ENCODE assay signal across 12 cellular contexts in genomic region chr2:134504586-134505336, GRCh38.
"Had no signal": no experiment of that assay in that cellular context is flagged by ENCODE, and none has a peak within 500 bp of the region (broad histone marks: within the 10 kb centered on the region; RNA-seq: fewer than 3 reads in every experiment).

No MANE protein-coding gene starts in this region.

- DNase-seq: activated CD4-positive, alpha-beta T cell treated with anti-CD3 and anti-CD28 coated beads, Interleukin-2, amount 10 ng/mL, durations not matched to agents 7 days and 5 days; activated CD8-positive, alpha-beta memory T cell treated with anti-CD3 and anti-CD28 coated beads for 24 hours; activated gamma-delta T cell treated with Interleukin-2 at 50 U/mL for 16 hours; activated naive CD8-positive, alpha-beta T cell treated with anti-CD3 and anti-CD28 coated beads, Interleukin-2, amount 10 ng/mL, durations not matched to agents 7 days and 5 days; dermis blood vessel endothelial cell; effector memory CD8-positive, alpha-beta T cell; hippocampal formation; kidney; stimulated activated naive CD8-positive, alpha-beta T cell treated with anti-CD3 and anti-CD28 coated beads, Interleukin-15, Interleukin-2, amounts not matched to agents 100 U/mL and 50 U/mL, for 24 hours had no signal

- H3K27me3 ChIP-seq: esophagus muscularis mucosa had no signal

- H3K9me3 Mint-ChIP-seq: activated CD4-positive, alpha-beta T cell treated with anti-CD3 and anti-CD28 coated beads, Interleukin-2, amount 10 ng/mL, durations not matched to agents 7 days and 5 days; activated naive CD8-positive, alpha-beta T cell treated with anti-CD3 and anti-CD28 coated beads, Interleukin-2, amount 10 ng/mL, durations not matched to agents 7 days and 5 days; effector memory CD8-positive, alpha-beta T cell; neural crest cell had no signal

- ATAC-seq: effector memory CD8-positive, alpha-beta T cell; sciatic nerve; stimulated activated naive CD8-positive, alpha-beta T cell treated with anti-CD3 and anti-CD28 coated beads, Interleukin-15, Interleukin-2, amounts not matched to agents 100 U/mL and 50 U/mL, for 24 hours had no signal

- H3K4me1 ChIP-seq: esophagus muscularis mucosa had no signal

- H3K36me3 Mint-ChIP-seq: activated naive CD8-positive, alpha-beta T cell treated with anti-CD3 and anti-CD28 coated beads, Interleukin-2, amount 10 ng/mL, durations not matched to agents 7 days and 5 days had no signal

- H3K9me3 ChIP-seq: esophagus muscularis mucosa had no signal

- H3K27ac Mint-ChIP-seq: activated CD4-positive, alpha-beta T cell treated with anti-CD3 and anti-CD28 coated beads, Interleukin-2, amount 10 ng/mL, durations not matched to agents 7 days and 5 days; activated naive CD8-positive, alpha-beta T cell treated with anti-CD3 and anti-CD28 coated beads, Interleukin-2, amount 10 ng/mL, durations not matched to agents 7 days and 5 days; effector memory CD8-positive, alpha-beta T cell had no signal

- H3K4me1 Mint-ChIP-seq: activated CD4-positive, alpha-beta T cell treated with anti-CD3 and anti-CD28 coated beads, Interleukin-2, amount 10 ng/mL, durations not matched to agents 7 days and 5 days; activated naive CD8-positive, alpha-beta T cell treated with anti-CD3 and anti-CD28 coated beads, Interleukin-2, amount 10 ng/mL, durations not matched to agents 7 days and 5 days; neural crest cell had no signal

- H3K4me3 Mint-ChIP-seq: activated CD4-positive, alpha-beta T cell treated with anti-CD3 and anti-CD28 coated beads, Interleukin-2, amount 10 ng/mL, durations not matched to agents 7 days and 5 days; activated naive CD8-positive, alpha-beta T cell treated with anti-CD3 and anti-CD28 coated beads, Interleukin-2, amount 10 ng/mL, durations not matched to agents 7 days and 5 days; effector memory CD8-positive, alpha-beta T cell; neural crest cell had no signal

- H3K4me3 ChIP-seq: esophagus muscularis mucosa had no signal

- H3K27ac ChIP-seq: esophagus muscularis mucosa had no signal

- H3K27me3 Mint-ChIP-seq: effector memory CD8-positive, alpha-beta T cell had no signal

- H3K36me3 ChIP-seq: esophagus muscularis mucosa had no signal
